1 cellular context compared by ENCODE assay signal in genomic region chr9:94827584-94828304, GRCh38.
TF ChIP-seq lines count a peak whose summit lies in the region.

No MANE protein-coding gene starts in this region.

TF ChIP-seq in HepG2, 621 proteins besides CTCF, POLR2A, EP300 and RAD21 (continued from another document and continues in another):
- TF ChIP-seq ZBTB40 (IDR thresholded peaks at IDR 0.05) (no peak), ZBTB40 (CRISPR knock-in tag; IDR thresholded peaks at IDR 0.05) (no peak), NFRKB (IDR thresholded peaks at IDR 0.05) (no peak), ZNF7 (CRISPR knock-in tag; IDR thresholded peaks at IDR 0.05) (no peak), ZBTB34 (CRISPR knock-in tag; IDR thresholded peaks at IDR 0.05) (no peak), ZNF30 (CRISPR knock-in tag; IDR thresholded peaks at IDR 0.05) (no peak), HES4 (CRISPR knock-in tag; IDR thresholded peaks at IDR 0.05; ENCODE audit: borderline replicate concordance) (no peak), TP53 (CRISPR knock-in tag; conservative IDR thresholded peaks at IDR 0.05) (no peak), YEATS2 (CRISPR knock-in tag; IDR thresholded peaks at IDR 0.05; ENCODE audit: borderline replicate concordance) (no peak; the same call in 1 of the 2 replicates), ARID5B (CRISPR knock-in tag; IDR thresholded peaks at IDR 0.05) (peak; percentile 89), SRY (CRISPR knock-in tag; IDR thresholded peaks at IDR 0.05) (no peak), LBX2 (CRISPR knock-in tag; IDR thresholded peaks at IDR 0.05; ENCODE audit: borderline replicate concordance) (no peak), ETS1 (CRISPR knock-in tag; IDR thresholded peaks at IDR 0.05) (no peak), ZNF556 (CRISPR knock-in tag; IDR thresholded peaks at IDR 0.05; ENCODE audit: borderline replicate concordance) (no peak), TSC22D2 (CRISPR knock-in tag; IDR thresholded peaks at IDR 0.05; ENCODE audit: borderline replicate concordance) (0 out of 2 replicates have a peak, but pooled peaks have one; percentile 48), MIER2 (CRISPR knock-in tag; IDR thresholded peaks at IDR 0.05) (0 out of 2 replicates have a peak, but pooled peaks have one; percentile 16), ATF3 (CRISPR knock-in tag; IDR thresholded peaks at IDR 0.05) (no peak), POLR2AphosphoS5 (IDR thresholded peaks at IDR 0.05; ENCODE audit: low read depth, low read length) (peak; percentile 71), GMEB1 (CRISPR knock-in tag; IDR thresholded peaks at IDR 0.05; ENCODE audit: borderline replicate concordance) (no peak), DZIP1 (CRISPR knock-in tag; IDR thresholded peaks at IDR 0.05) (no peak), SMAD9 (CRISPR knock-in tag; IDR thresholded peaks at IDR 0.05) (no peak), ZNF367 (CRISPR knock-in tag; IDR thresholded peaks at IDR 0.05; ENCODE audit: borderline replicate concordance) (no peak), PRDM10 (CRISPR knock-in tag; IDR thresholded peaks at IDR 0.05; ENCODE audit: low read depth) (0 out of 2 replicates have a peak, but pooled peaks have one; percentile 54), HNRNPH1 (optimal IDR thresholded peaks at IDR 0.05; ENCODE audit: low read depth, low read length) (no peak), LCORL (IDR thresholded peaks at IDR 0.05) (no peak), LCORL (CRISPR knock-in tag; IDR thresholded peaks at IDR 0.05) (peak; percentile 93)
